14 cellular contexts compared by ENCODE assay signal in the genomic region with DNA sequence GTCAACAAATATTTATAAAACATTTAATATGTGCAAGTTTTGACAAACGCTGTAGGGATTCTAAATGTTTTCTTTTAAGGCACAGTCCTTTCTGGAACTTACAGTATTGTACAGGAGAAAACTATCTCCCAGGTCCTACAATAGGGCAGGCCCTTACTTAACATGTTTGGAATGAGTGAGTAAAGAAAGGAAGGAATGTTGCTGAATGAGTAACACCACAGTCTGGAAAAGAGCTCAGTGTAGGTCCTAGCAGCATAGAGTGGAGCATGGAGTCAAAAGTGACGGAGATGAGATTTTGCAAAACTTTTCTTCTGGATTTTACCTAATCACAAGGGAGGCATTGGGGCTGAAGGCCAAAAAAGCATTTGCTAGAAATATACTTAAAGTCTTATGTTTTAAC. TPM values are rescaled to one million over a fixed set of nuclear protein-coding genes. Genes with fewer than 3 reads are reported as not detected.
A peak's percentile ranks its signal among the peaks of the same experiment; 100 is the strongest.
DNase-seq lines count a peak whose midpoint lies in the region; ATAC-seq, FAIRE-seq and TF ChIP-seq lines count a peak whose summit lies in the region.
"Had no signal": no experiment of that assay in that cellular context is flagged by ENCODE, and none has a peak within 500 bp of the region (broad histone marks: within the 10 kb centered on the region; RNA-seq: fewer than 3 reads in every experiment).

No MANE protein-coding gene starts in this region.

- H3K4me1 ChIP-seq in HUES48 (ENCODE audit: control insufficient read depth, insufficient read depth, low read length) (no peaks in the 10 kb centered on the region), K562 (replicated peaks in 1 of 2; ENCODE audit: control insufficient read depth in 2 of 2, insufficient read depth in 2 of 2, low read length in 2 of 2) (peaks cover 6 to 17% of the 10 kb centered on the region in 2 experiments; a peak in 4 of 5 replicates), smooth muscle cell (ENCODE audit: low read depth) (peaks cover 12% of the 10 kb centered on the region), vagina (peaks cover 5% of the 10 kb centered on the region)
- H3K4me1 ChIP-seq: gastrocnemius medialis had no signal

- H2AFZ ChIP-seq in K562 (ENCODE audit: low read depth, low read length) (peak overlapping the region; percentile 52; the same call in 1 of the 2 replicates), smooth muscle cell (ENCODE audit: low read depth) (peak overlapping the region; percentile 12)

- ATAC-seq in K562: no peak
- ATAC-seq: gastrocnemius medialis had no signal

- no peaks in the 10 kb centered on the region for H3K27me3 ChIP-seq in HUES48 (ENCODE audit: control insufficient read depth, insufficient read depth, low read length)
- H3K27me3 ChIP-seq in K562 (ENCODE audit: control insufficient read depth in 2 of 2, insufficient read depth in 2 of 2, low read length in 2 of 2): no peaks in the 10 kb centered on the region
- no peaks in the 10 kb centered on the region for H3K27me3 ChIP-seq in smooth muscle cell (ENCODE audit: low read depth)
- no peaks in the 10 kb centered on the region for H3K27me3 ChIP-seq in vagina
- H3K27me3 ChIP-seq: gastrocnemius medialis, testis had no signal

- POLR2A ChIA-PET in K562 (lab: Yijun Ruan, JAX): no interaction called here

- 51% methylated on average over 2 of the region's 2 CpGs for WGBS in K562 (ENCODE audit: insufficient coverage, low coverage, missing lambda C conversion rate)
- WGBS in smooth muscle cell (ENCODE audit: low lambda C conversion rate): 30% methylated on average over 2 of the region's 2 CpGs

- BruUV-seq in K562 (replicated peaks; lab: Mats Ljungman, UMichigan): no TSS peak

- no peak for TF ChIP-seq RAD21 in K562 (CRISPR knock-in tag; conservative IDR thresholded peaks at IDR 0.05 in 1 of 2, IDR thresholded peaks at IDR 0.05 in 1 of 2)

- H3K79me2 ChIP-seq in K562 (ENCODE audit: control insufficient read depth, insufficient read depth, low read length) (no peaks in the 10 kb centered on the region), smooth muscle cell (ENCODE audit: low read depth) (no peaks in the 10 kb centered on the region)

- CTCF ChIA-PET in K562 (lab: Yijun Ruan, JAX; ENCODE audit: low intra/inter-chr PET ratio): no interaction called here

- TF ChIP-seq CTCF in K562 (IDR thresholded peaks at IDR 0.05 in 2 of 3, conservative IDR thresholded peaks at IDR 0.05 in 1 of 3; ENCODE audit: insufficient read depth in 2 of 3, low read depth in 1 of 3, low read length in 3 of 3): no peak
- TF ChIP-seq CTCF in smooth muscle cell (IDR thresholded peaks at IDR 0.05; ENCODE audit: borderline replicate concordance, insufficient read depth, poor library complexity, severe bottlenecking): no peak
- no peak for TF ChIP-seq CTCF in vagina (IDR thresholded peaks at IDR 0.05)

- in situ Hi-C loops in K562 (cut with MboI): no loop called here

- intact Hi-C loops in K562 (cut with micrococcal nuclease): no loop called here
- intact Hi-C loops in vagina (cut with DNase I): no loop called here

- H3K9me3 ChIP-seq in HUES48 (ENCODE audit: control insufficient read depth, insufficient read depth, low read length): no peaks in the 10 kb centered on the region
- no peaks in the 10 kb centered on the region for H3K9me3 ChIP-seq in K562 (replicated peaks; ENCODE audit: control insufficient read depth, insufficient read depth, low read depth, low read length)
- no peaks in the 10 kb centered on the region for H3K9me3 ChIP-seq in smooth muscle cell (replicated peaks; ENCODE audit: low read depth)
- no peaks in the 10 kb centered on the region for H3K9me3 ChIP-seq in vagina
- H3K9me3 ChIP-seq: gastrocnemius medialis, testis had no signal

- FAIRE-seq in K562 (lab: Jason Lieb, UNC): no peak
- FAIRE-seq: colon had no signal

- no peak for DNase-seq in K562 (ENCODE audit: extremely low read depth in 1 of 4, low spot score in 3 of 4)
- peak; percentile 69 for DNase-seq in hepatic stellate cell (ENCODE audit: low spot score)
- DNase-seq in smooth muscle cell (lab: John Stamatoyannopoulos, UW; ENCODE audit: unreplicated experiment): no peak
- no peak for DNase-seq in vagina (ENCODE audit: extremely low spot score in 2 of 2)
- no peak for DNase-seq in NCI-H526 (lab: John Stamatoyannopoulos, UW)
- no peak for DNase-seq in SIG-M5 treated with dmso at 0.1 percent for 504 hours (lab: John Stamatoyannopoulos, UW; ENCODE audit: unreplicated experiment)
- DNase-seq in SHP77 (lab: John Stamatoyannopoulos, UW): no peak
- DNase-seq: activated naive CD4-positive, alpha-beta T cell treated with Interleukin-2 at 50 U/mL for 16 hours; gastrocnemius medialis; NCI-H187; SIG-M5; testis had no signal

- H3K4me3 ChIP-seq in HUES48 (ENCODE audit: low read depth, low read length): no peak overlapping the region
- H3K4me3 ChIP-seq in K562: no peak overlapping the region
- no peak overlapping the region for H3K4me3 ChIP-seq in smooth muscle cell
- H3K4me3 ChIP-seq in vagina: no peak overlapping the region
- H3K4me3 ChIP-seq: gastrocnemius medialis, testis had no signal

- no peak for TF ChIP-seq EP300 in K562 (IDR thresholded peaks at IDR 0.05; ENCODE audit: low read length)

- no peak overlapping the region for H3K9ac ChIP-seq in HUES48 (ENCODE audit: low read depth, low read length)
- H3K9ac ChIP-seq in K562 (ENCODE audit: insufficient read depth in 1 of 2, low read depth in 2 of 2, low read length in 2 of 2): no peak overlapping the region
- peak overlapping the region; percentile 74 for H3K9ac ChIP-seq in smooth muscle cell (ENCODE audit: low read depth)

- no peaks in the 10 kb centered on the region for H4K20me1 ChIP-seq in K562 (replicated peaks; ENCODE audit: control insufficient read depth, insufficient read depth, low read length)
- no peaks in the 10 kb centered on the region for H4K20me1 ChIP-seq in smooth muscle cell (ENCODE audit: low read depth)

- peaks cover 28% of the 10 kb centered on the region for H3F3A ChIP-seq in smooth muscle cell (ENCODE audit: low read depth)

- TF ChIP-seq POLR2A in K562 (conservative IDR thresholded peaks at IDR 0.05) (no peak), vagina (IDR thresholded peaks at IDR 0.05) (no peak)

- H3K9me1 ChIP-seq in K562 (ENCODE audit: control insufficient read depth, insufficient read depth, low read length): no peaks in the 10 kb centered on the region

- no peaks in the 10 kb centered on the region for H3K36me3 ChIP-seq in HUES48 (ENCODE audit: control insufficient read depth, insufficient read depth, low read length)
- no peaks in the 10 kb centered on the region for H3K36me3 ChIP-seq in K562 (ENCODE audit: control insufficient read depth, insufficient read depth, low read length)
- no peaks in the 10 kb centered on the region for H3K36me3 ChIP-seq in smooth muscle cell (ENCODE audit: low read depth)
- no peaks in the 10 kb centered on the region for H3K36me3 ChIP-seq in vagina
- H3K36me3 ChIP-seq: gastrocnemius medialis had no signal

- no peak overlapping the region for H3K4me2 ChIP-seq in K562 (ENCODE audit: insufficient read depth, low read length)
- H3K4me2 ChIP-seq in smooth muscle cell: peak overlapping the region; percentile 61

- H3K27ac ChIP-seq in HUES48 (ENCODE audit: low read depth, low read length) (peak overlapping the region; percentile 9), K562 (ENCODE audit: extremely low read depth, low read depth, low read length) (no peak overlapping the region), smooth muscle cell (ENCODE audit: low read depth) (peak overlapping the region; percentile 93), vagina (no peak overlapping the region)
- H3K27ac ChIP-seq: gastrocnemius medialis, testis had no signal

TF ChIP-seq in K562, 482 proteins besides CTCF, POLR2A, EP300 and RAD21 (continues in another document):
- TF ChIP-seq TBP (optimal IDR thresholded peaks at IDR 0.05; ENCODE audit: low read depth, low read length) (no peak), ZNF830 (CRISPR knock-in tag; IDR thresholded peaks at IDR 0.05) (no peak)
- TF ChIP-seq, protein P1, sequence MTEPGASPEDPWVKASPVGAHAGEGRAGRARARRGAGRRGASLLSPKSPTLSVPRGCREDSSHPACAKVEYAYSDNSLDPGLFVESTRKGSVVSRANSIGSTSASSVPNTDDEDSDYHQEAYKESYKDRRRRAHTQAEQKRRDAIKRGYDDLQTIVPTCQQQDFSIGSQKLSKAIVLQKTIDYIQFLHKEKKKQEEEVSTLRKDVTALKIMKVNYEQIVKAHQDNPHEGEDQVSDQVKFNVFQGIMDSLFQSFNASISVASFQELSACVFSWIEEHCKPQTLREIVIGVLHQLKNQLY (CRISPR knock-in tag; conservative IDR thresholded peaks at IDR 0.05): no peak

RNA-seq across cellular contexts. Expression of a gene that starts 20.4 kb away (rescaled TPM):
- 118 and 251 TPM in 2 replicates for total RNA-seq in K562 (2011; cell fraction: chromatin; rRNA removed; ENCODE audit: low replicate concordance)
- 39.9 and 58.7 TPM in 2 replicates for total RNA-seq in K562 (2011; cell fraction: nucleolus; rRNA removed)
- total RNA-seq in K562 (2011; cell fraction: nucleoplasm; rRNA removed): 91.3 and 97.2 TPM in 2 replicates
- 24.7 and 25.4 TPM in 2 replicates for total RNA-seq in K562 (2014; rRNA removed)
- total RNA-seq in K562 (2014; rRNA removed; fragmentation: Illumina TruSeq; extraction: Trizol): 44.9 and 52.7 TPM in 2 replicates
- 42.6 and 46.0 TPM in 2 replicates for total RNA-seq in K562 (2015; rRNA removed; fragmentation: Illumina TruSeq; extraction: Trizol)
- 31.7 and 32.3 TPM in 2 replicates for total RNA-seq in K562 (2021)
- 98.7 and 125 TPM in 2 replicates for polyA plus RNA-seq in K562 (2011; rRNA removed)
- polyA plus RNA-seq in K562 (2011; cell fraction: cytosol; rRNA removed): 17.4 and 51.0 TPM in 2 replicates
- 70.6 and 117 TPM in 2 replicates for polyA plus RNA-seq in K562 (2011; cell fraction: nucleus; rRNA removed)
- 36.4 and 43.2 TPM in 2 replicates for polyA plus RNA-seq in K562 (2012)
- 53.4 and 95.6 TPM in 2 replicates for polyA plus RNA-seq in K562 (2014; fragmentation: Illumina TruSeq; extraction: Trizol)
- polyA plus RNA-seq in K562 (2014; fragmentation: Nextera tagmentation; extraction: Ambion mirVana): 10 to 100 TPM; 13.2 to 15.1 TPM
- 25.1 and 31.7 TPM in 2 replicates for polyA plus RNA-seq in K562 (2014; rRNA removed)
- 153 TPM in 2 replicates for polyA minus RNA-seq in K562 (2011; rRNA and poly(A)+ RNA removed)
- polyA minus RNA-seq in K562 (2011; cell fraction: cytosol; rRNA and poly(A)+ RNA removed): 28.1 and 63.8 TPM in 2 replicates
- polyA minus RNA-seq in K562 (2011; cell fraction: nucleus; rRNA and poly(A)+ RNA removed): 40.8 and 87.7 TPM in 2 replicates
- total RNA-seq in smooth muscle cell: 154 and 155 TPM in 2 replicates
- 66.3 and 75.0 TPM in 2 replicates for polyA plus RNA-seq in smooth muscle cell
- 114 TPM for total RNA-seq in vagina

Comparison
In these comparisons a context has a peak if more than half of its experiments do, and no peak if none do; other contexts are left out.
1. H3K27ac ChIP-seq: peak in HUES48 (single experiment) and smooth muscle cell (single experiment); none in K562 (single experiment) and vagina (single experiment).